In genomic region chr2:126908721-126909177, GRCh38 we compare ENCODE assay signal across 19 cellular contexts. TPM values are rescaled to one million over a fixed set of nuclear protein-coding genes. Genes with fewer than 3 reads are reported as not detected.
"Had no signal": no experiment of that assay in that cellular context is flagged by ENCODE, and none has a peak within 500 bp of the region (broad histone marks: within the 10 kb centered on the region; RNA-seq: fewer than 3 reads in every experiment).

No MANE protein-coding gene starts in this region.

- ATAC-seq: activated T-cell treated with anti-CD3 and anti-CD28 coated beads, Interleukin-2, amount 50 U/mL, for 4 hours; lower lobe of right lung had no signal

- H3K4me3 ChIP-seq: adrenal gland, cardiac muscle cell, lower lobe of right lung, testis had no signal

- H3K27me3 Mint-ChIP-seq: stimulated activated naive CD8-positive, alpha-beta T cell treated with anti-CD3 and anti-CD28 coated beads, Interleukin-15, Interleukin-2, amounts not matched to agents 100 ng/mL and 50 ng/mL, for 24 hours had no signal

- H3K9me3 Mint-ChIP-seq: activated T-cell treated with anti-CD3 and anti-CD28 coated beads, Interleukin-2, amount 50 U/mL, for 4 hours; T-helper 1 cell treated with Interleukin-12 subunit alpha and Interleukin-12 subunit beta and Interleukin-4 antibody, amounts not matched to agents 30 μg/mL and 1 μg/mL, for 36 hours had no signal

- H3K36me3 ChIP-seq: adrenal gland, cardiac muscle cell, lower lobe of right lung, WERI-Rb-1 had no signal

- H3K9me3 ChIP-seq: adrenal gland, lower lobe of right lung, testis had no signal

- H3K4me1 ChIP-seq: adrenal gland, lower lobe of right lung, testis had no signal

- H3K27me3 ChIP-seq: adrenal gland, cardiac muscle cell, testis had no signal

- H3K4me3 Mint-ChIP-seq: activated naive CD4-positive, alpha-beta T cell treated with anti-CD3 and anti-CD28 coated beads, Interleukin-2, amount 50 U/mL, for 24 hours; activated T-cell treated with anti-CD3 and anti-CD28 coated beads, Interleukin-2, amount 50 U/mL, for 4 hours; stimulated activated naive CD8-positive, alpha-beta T cell treated with anti-CD3 and anti-CD28 coated beads, Interleukin-15, Interleukin-2, amounts not matched to agents 100 ng/mL and 50 ng/mL, for 24 hours; T-helper 1 cell treated with Interleukin-12 subunit alpha and Interleukin-12 subunit beta and Interleukin-4 antibody, amounts not matched to agents 30 μg/mL and 1 μg/mL, for 36 hours had no signal

- DNase-seq: activated CD4-positive, alpha-beta T cell treated with anti-CD3 and anti-CD28 coated beads, Interleukin-2, amount 50 U/mL, for 48 hours; activated effector memory CD4-positive, alpha-beta T cell treated with Interleukin-2 at 50 U/mL for 16 hours; activated T-cell treated with anti-CD3 and anti-CD28 coated beads, Interleukin-2, amount 50 U/mL, for 4 hours; foreskin melanocyte; lower lobe of right lung; midbrain; naive B cell; small intestine; stimulated activated CD4-positive, alpha-beta T cell treated with anti-CD3 and anti-CD28 coated beads, Interleukin-4, amount 100 ng/mL, for 4 hours; testis; WERI-Rb-1 had no signal

- H3K27ac ChIP-seq: adrenal gland, cardiac muscle cell, lower lobe of right lung, testis, WERI-Rb-1 had no signal

- FAIRE-seq: colon, small intestine, urothelium cell line had no signal

- H3K36me3 Mint-ChIP-seq: activated naive CD4-positive, alpha-beta T cell treated with anti-CD3 and anti-CD28 coated beads, Interleukin-2, amount 50 U/mL, for 24 hours had no signal

- H3K27ac Mint-ChIP-seq: activated naive CD4-positive, alpha-beta T cell treated with anti-CD3 and anti-CD28 coated beads, Interleukin-2, amount 50 U/mL, for 24 hours; T-helper 1 cell treated with Interleukin-12 subunit alpha and Interleukin-12 subunit beta and Interleukin-4 antibody, amounts not matched to agents 30 μg/mL and 1 μg/mL, for 36 hours had no signal

- H3K4me1 Mint-ChIP-seq: activated naive CD4-positive, alpha-beta T cell treated with anti-CD3 and anti-CD28 coated beads, Interleukin-2, amount 50 U/mL, for 24 hours had no signal

RNA-seq across cellular contexts. Expression of gene TEX51, which starts 10.1 kb away (rescaled TPM):
- total RNA-seq: activated T-cell treated with anti-CD3 and anti-CD28 coated beads, Interleukin-2, amount 50 U/mL, for 4 hours; adrenal gland; cardiac muscle cell; fibroblast of lung; lower lobe of right lung had no signal
- polyA plus RNA-seq: adrenal gland, cardiac muscle cell, fibroblast of lung, small intestine had no signal
